Comparison of ENCODE assay signal across 1 cellular context in genomic region chr22:39519681-39520053, GRCh38.
TF ChIP-seq lines count a peak whose summit lies in the region.

No MANE protein-coding gene starts in this region.

TF ChIP-seq in HEK293, 187 proteins besides CTCF, POLR2A, EP300 and RAD21 (continues in another document):
- TF ChIP-seq ZNF174 (tag by site-specific recombination; IDR thresholded peaks at IDR 0.05) (no peak), ZNF449 (tag by site-specific recombination; IDR thresholded peaks at IDR 0.05) (0 out of 2 replicates have a peak, but pooled peaks have one; percentile 54), ZNF114 (tag by site-specific recombination; IDR thresholded peaks at IDR 0.05) (no peak), ZNF211 (tag by site-specific recombination; IDR thresholded peaks at IDR 0.05; ENCODE audit: low read depth) (no peak), ZBTB1 (tag by site-specific recombination; IDR thresholded peaks at IDR 0.05) (peak; percentile 26; the same call in 1 of the 2 replicates), ZNF112 (tag by site-specific recombination; IDR thresholded peaks at IDR 0.05) (no peak), KLF10 (tag by site-specific recombination; IDR thresholded peaks at IDR 0.05) (no peak; the same call in 1 of the 2 replicates), ZNF433 (tag by site-specific recombination; IDR thresholded peaks at IDR 0.05; ENCODE audit: low read depth) (no peak), BCL11A (tag by site-specific recombination; IDR thresholded peaks at IDR 0.05; ENCODE audit: low read depth) (no peak), ZNF629 (tag by site-specific recombination; IDR thresholded peaks at IDR 0.05) (no peak), ZEB2 (tag by site-specific recombination; IDR thresholded peaks at IDR 0.05) (no peak; the same call in 1 of the 2 replicates), ZNF514 (tag by site-specific recombination; IDR thresholded peaks at IDR 0.05) (no peak), ZBTB48 (tag by site-specific recombination; IDR thresholded peaks at IDR 0.05) (peak; percentile 85), ZNF660 (tag by site-specific recombination; IDR thresholded peaks at IDR 0.05) (peak; percentile 86), TRIM28 (IDR thresholded peaks at IDR 0.05; ENCODE audit: borderline replicate concordance, low read length) (no peak), ZNF707 (tag by site-specific recombination; IDR thresholded peaks at IDR 0.05) (no peak), ZNF785 (tag by site-specific recombination; IDR thresholded peaks at IDR 0.05) (peak; percentile 34; the same call in 1 of the 2 replicates), GLIS1 (tag by site-specific recombination; IDR thresholded peaks at IDR 0.05) (peak; percentile 95), ZNF394 (tag by site-specific recombination; IDR thresholded peaks at IDR 0.05; ENCODE audit: borderline replicate concordance) (no peak), ZNF843 (tag by site-specific recombination; IDR thresholded peaks at IDR 0.05) (no peak), ZNF48 (tag by site-specific recombination; IDR thresholded peaks at IDR 0.05) (no peak), ZFHX2 (tag by site-specific recombination; conservative IDR thresholded peaks at IDR 0.05) (no peak), ZNF335 (tag by site-specific recombination; conservative IDR thresholded peaks at IDR 0.05) (peak; percentile 93), ZNF324 (tag by site-specific recombination; IDR thresholded peaks at IDR 0.05) (no peak), BCL11B (tag by site-specific recombination; IDR thresholded peaks at IDR 0.05; ENCODE audit: low read depth) (peak; percentile 54; the same call in 1 of the 2 replicates), GLIS2 (tag by site-specific recombination; IDR thresholded peaks at IDR 0.05) (peak; percentile 99), OSR2 (tag by site-specific recombination; IDR thresholded peaks at IDR 0.05) (no peak), ZNF184 (tag by site-specific recombination; IDR thresholded peaks at IDR 0.05) (0 out of 2 replicates have a peak, but pooled peaks have one; percentile 4), WT1 (tag by site-specific recombination; IDR thresholded peaks at IDR 0.05) (0 out of 2 replicates have a peak, but pooled peaks have one; percentile 30), ZFP3 (tag by site-specific recombination; IDR thresholded peaks at IDR 0.05; ENCODE audit: low read depth) (no peak), ZXDB (tag by site-specific recombination; IDR thresholded peaks at IDR 0.05) (peak; percentile 7; the same call in 1 of the 2 replicates), ZNF274 (IDR thresholded peaks at IDR 0.05; ENCODE audit: low read length) (no peak), ZNF274 (tag by site-specific recombination; IDR thresholded peaks at IDR 0.05; ENCODE audit: borderline replicate concordance) (no peak), YY1 (tag by site-specific recombination; IDR thresholded peaks at IDR 0.05) (no peak), ZBTB20 (tag by site-specific recombination; IDR thresholded peaks at IDR 0.05) (peak; percentile 75; the same call in 1 of the 2 replicates), ZNF155 (tag by site-specific recombination; IDR thresholded peaks at IDR 0.05) (no peak), ZBTB7A (tag by site-specific recombination; IDR thresholded peaks at IDR 0.05; ENCODE audit: low read depth) (peak; percentile 94), ZNF214 (tag by site-specific recombination; IDR thresholded peaks at IDR 0.05; ENCODE audit: borderline replicate concordance) (no peak), ZNF768 (tag by site-specific recombination; IDR thresholded peaks at IDR 0.05) (no peak), ZNF202 (tag by site-specific recombination; IDR thresholded peaks at IDR 0.05; ENCODE audit: borderline replicate concordance) (no peak), GLI4 (tag by site-specific recombination; IDR thresholded peaks at IDR 0.05) (no peak), ZNF654 (tag by site-specific recombination; IDR thresholded peaks at IDR 0.05; ENCODE audit: low read depth) (no peak; the same call in 1 of the 2 replicates), ZNF544 (tag by site-specific recombination; IDR thresholded peaks at IDR 0.05) (no peak), ZNF624 (tag by site-specific recombination; IDR thresholded peaks at IDR 0.05) (no peak), ZSCAN30 (tag by site-specific recombination; IDR thresholded peaks at IDR 0.05) (peak; percentile 47), ZBTB26 (tag by site-specific recombination; optimal IDR thresholded peaks at IDR 0.05) (peak; percentile 69), KLF9 (tag by site-specific recombination; IDR thresholded peaks at IDR 0.05; ENCODE audit: low read depth) (no peak), ZNF10 (tag by site-specific recombination; IDR thresholded peaks at IDR 0.05) (no peak), ZNF837 (tag by site-specific recombination; IDR thresholded peaks at IDR 0.05) (peak; percentile 63), ZNF747 (tag by site-specific recombination; IDR thresholded peaks at IDR 0.05) (no peak), KLF16 (tag by site-specific recombination; IDR thresholded peaks at IDR 0.05) (no peak; the same call in 1 of the 2 replicates), PATZ1 (tag by site-specific recombination; IDR thresholded peaks at IDR 0.05) (peak; percentile 87), SP2 (tag by site-specific recombination; IDR thresholded peaks at IDR 0.05) (no peak), ZBTB10 (tag by site-specific recombination; IDR thresholded peaks at IDR 0.05) (peak; percentile 91), PRDM10 (tag by site-specific recombination; IDR thresholded peaks at IDR 0.05) (no peak; the same call in 1 of the 2 replicates)
- TF ChIP-seq, protein P1, sequence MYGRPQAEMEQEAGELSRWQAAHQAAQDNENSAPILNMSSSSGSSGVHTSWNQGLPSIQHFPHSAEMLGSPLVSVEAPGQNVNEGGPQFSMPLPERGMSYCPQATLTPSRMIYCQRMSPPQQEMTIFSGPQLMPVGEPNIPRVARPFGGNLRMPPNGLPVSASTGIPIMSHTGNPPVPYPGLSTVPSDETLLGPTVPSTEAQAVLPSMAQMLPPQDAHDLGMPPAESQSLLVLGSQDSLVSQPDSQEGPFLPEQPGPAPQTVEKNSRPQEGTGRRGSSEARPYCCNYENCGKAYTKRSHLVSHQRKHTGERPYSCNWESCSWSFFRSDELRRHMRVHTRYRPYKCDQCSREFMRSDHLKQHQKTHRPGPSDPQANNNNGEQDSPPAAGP (tag by site-specific recombination; IDR thresholded peaks at IDR 0.05), result peak; percentile 44; the same call in 1 of the 2 replicates
- TF ChIP-seq, protein P2, sequence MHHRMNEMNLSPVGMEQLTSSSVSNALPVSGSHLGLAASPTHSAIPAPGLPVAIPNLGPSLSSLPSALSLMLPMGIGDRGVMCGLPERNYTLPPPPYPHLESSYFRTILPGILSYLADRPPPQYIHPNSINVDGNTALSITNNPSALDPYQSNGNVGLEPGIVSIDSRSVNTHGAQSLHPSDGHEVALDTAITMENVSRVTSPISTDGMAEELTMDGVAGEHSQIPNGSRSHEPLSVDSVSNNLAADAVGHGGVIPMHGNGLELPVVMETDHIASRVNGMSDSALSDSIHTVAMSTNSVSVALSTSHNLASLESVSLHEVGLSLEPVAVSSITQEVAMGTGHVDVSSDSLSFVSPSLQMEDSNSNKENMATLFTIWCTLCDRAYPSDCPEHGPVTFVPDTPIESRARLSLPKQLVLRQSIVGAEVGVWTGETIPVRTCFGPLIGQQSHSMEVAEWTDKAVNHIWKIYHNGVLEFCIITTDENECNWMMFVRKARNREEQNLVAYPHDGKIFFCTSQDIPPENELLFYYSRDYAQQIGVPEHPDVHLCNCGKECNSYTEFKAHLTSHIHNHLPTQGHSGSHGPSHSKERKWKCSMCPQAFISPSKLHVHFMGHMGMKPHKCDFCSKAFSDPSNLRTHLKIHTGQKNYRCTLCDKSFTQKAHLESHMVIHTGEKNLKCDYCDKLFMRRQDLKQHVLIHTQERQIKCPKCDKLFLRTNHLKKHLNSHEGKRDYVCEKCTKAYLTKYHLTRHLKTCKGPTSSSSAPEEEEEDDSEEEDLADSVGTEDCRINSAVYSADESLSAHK (tag by site-specific recombination; IDR thresholded peaks at IDR 0.05), result 0 out of 2 replicates have a peak, but pooled peaks have one; percentile 24
- TF ChIP-seq, protein P3, sequence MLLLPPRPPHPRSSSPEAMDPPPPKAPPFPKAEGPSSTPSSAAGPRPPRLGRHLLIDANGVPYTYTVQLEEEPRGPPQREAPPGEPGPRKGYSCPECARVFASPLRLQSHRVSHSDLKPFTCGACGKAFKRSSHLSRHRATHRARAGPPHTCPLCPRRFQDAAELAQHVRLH (tag by site-specific recombination; IDR thresholded peaks at IDR 0.05), result 0 out of 2 replicates have a peak, but pooled peaks have one; percentile 8
